ENCODE assay signal across 15 cellular contexts in genomic region chr12:109540526-109541411, GRCh38.
"Had no signal": no experiment of that assay in that cellular context is flagged by ENCODE, and none has a peak within 500 bp of the region (broad histone marks: within the 10 kb centered on the region; RNA-seq: fewer than 3 reads in every experiment).

No MANE protein-coding gene starts in this region.

- ATAC-seq: activated CD4-positive, alpha-beta T cell treated with anti-CD3 and anti-CD28 coated beads for 36 hours; body of pancreas; heart left ventricle; naive thymus-derived CD8-positive, alpha-beta T cell had no signal

- H3K4me1 ChIP-seq: body of pancreas, parathyroid adenoma had no signal

- H3K27ac ChIP-seq: body of pancreas, coronary artery, heart left ventricle, neutrophil, parathyroid adenoma had no signal

- H3K27me3 ChIP-seq: body of pancreas, heart left ventricle, neutrophil had no signal

- DNase-seq: activated CD4-positive, alpha-beta T cell treated with anti-CD3 and anti-CD28 coated beads for 36 hours; activated CD4-positive, alpha-beta T cell treated with anti-CD3 and anti-CD28 coated beads, Interleukin-2, amount 50 U/mL, for 48 hours; activated naive CD8-positive, alpha-beta T cell treated with anti-CD3 and anti-CD28 coated beads for 36 hours; amniotic stem cell; body of pancreas; effector CD4-positive, alpha-beta T cell; immature natural killer cell; retina; stimulated activated CD4-positive, alpha-beta T cell treated with anti-CD3 and anti-CD28 coated beads, Interleukin-2, amount 100 ng/mL, for 24 hours; stimulated activated naive CD4-positive, alpha-beta T cell treated with Interleukin-2 at 50 U/mL for 16 hours had no signal

- H3K9ac ChIP-seq: parathyroid adenoma had no signal

- H2AFZ ChIP-seq: parathyroid adenoma had no signal

- H3K4me3 ChIP-seq: body of pancreas, coronary artery, heart left ventricle had no signal

- H3K9me3 ChIP-seq: body of pancreas, heart left ventricle, neutrophil had no signal
